ENCODE assay signal across 25 cellular contexts in genomic region chr2:240742602-240743095, GRCh38. TPM values are rescaled to one million over a fixed set of nuclear protein-coding genes. Genes with fewer than 3 reads are reported as not detected.
DNase-seq lines count a peak whose midpoint lies in the region; ATAC-seq and TF ChIP-seq lines count a peak whose summit lies in the region.
"Had no signal": no experiment of that assay in that cellular context is flagged by ENCODE, and none has a peak within 500 bp of the region (broad histone marks: within the 10 kb centered on the region; RNA-seq: fewer than 3 reads in every experiment).

No MANE protein-coding gene starts in this region.

- DNase-seq in H9 (no peak), nephron progenitor cell (no peak), NCI-H1930 (lab: John Stamatoyannopoulos, UW) (no peak), dermis blood vessel endothelial cell (no peak), natural killer cell (no peak)
- DNase-seq in central memory CD8-positive, alpha-beta T cell (ENCODE audit: low spot score in 2 of 2) = no peak
- DNase-seq: Caco-2; CD8-positive, alpha-beta T cell; DMS79; EL; GDM1; KBM-7; MG63; NCI-H2029 treated with DMSO at 0.1 percent for 48 hours; NCI-H2227 treated with DMSO at 0.1 percent for 48 hours; NCI-H526 treated with DMSO at 0.1 percent for 48 hours; SIG-M5 had no signal

- H4K20me1 ChIP-seq in H9 (ENCODE audit: control insufficient read depth, insufficient read depth, insufficient read length) = no peaks in the 10 kb centered on the region

- no peak overlapping the region for H3K27ac ChIP-seq in H9 (ENCODE audit: insufficient read length, low read depth, low read length)
- H3K27ac ChIP-seq: C4-2B, SK-N-MC had no signal

- H3K18ac ChIP-seq in H9 (ENCODE audit: insufficient read length, low read depth, low read length) = no peak overlapping the region

- H2BK120ac ChIP-seq in H9 (ENCODE audit: low read depth, low read length, poor library complexity, severe bottlenecking) = no peak overlapping the region

- intact Hi-C loops in natural killer cell (cut with micrococcal nuclease) = no loop called here

- H3K9me3 Mint-ChIP-seq in H9 (no peaks in the 10 kb centered on the region), nephron progenitor cell (no peaks in the 10 kb centered on the region), natural killer cell (no peaks in the 10 kb centered on the region)
- H3K9me3 Mint-ChIP-seq in central memory CD8-positive, alpha-beta T cell = no peaks in the 10 kb centered on the region
- H3K9me3 Mint-ChIP-seq: CD8-positive, alpha-beta T cell had no signal

- peak; percentile 28; the same call in 1 of the 2 replicates for TF ChIP-seq RAD21 in Ishikawa (IDR thresholded peaks at IDR 0.05; ENCODE audit: low read depth)

- no peaks in the 10 kb centered on the region for H3K4me1 Mint-ChIP-seq in H9
- H3K4me1 Mint-ChIP-seq in central memory CD8-positive, alpha-beta T cell = no peaks in the 10 kb centered on the region
- peaks cover 60% of the 10 kb centered on the region for H3K4me1 Mint-ChIP-seq in nephron progenitor cell
- peaks cover 0 to 8% of the 10 kb centered on the region in 2 donors for H3K4me1 Mint-ChIP-seq in natural killer cell

- no peak overlapping the region for H3K9ac ChIP-seq in H9 (ENCODE audit: extremely low read depth, insufficient read length, low read length)

- TF ChIP-seq CTCF in H9 (conservative IDR thresholded peaks at IDR 0.05) (peak; percentile 42), nephron progenitor cell (IDR thresholded peaks at IDR 0.05) (no peak), natural killer cell (IDR thresholded peaks at IDR 0.05) (no peak)

- no CpG with 5 or more reads among the region's 13 CpGs for WGBS in H9 (ENCODE audit: extremely low coverage, insufficient read length, low lambda C conversion rate)

- H3K23me2 ChIP-seq in H9 (ENCODE audit: insufficient read length, low read depth, low read length, poor library complexity, severe bottlenecking) = no peaks in the 10 kb centered on the region

- H3K27me3 ChIP-seq in H9 (ENCODE audit: insufficient read depth, low read length) = no peaks in the 10 kb centered on the region
- H3K27me3 ChIP-seq: MG63 had no signal

- H3K4me1 ChIP-seq in H9 (ENCODE audit: insufficient read depth, low read length) = no peaks in the 10 kb centered on the region
- H3K4me1 ChIP-seq: Caco-2 had no signal

- no peak overlapping the region for H2BK20ac ChIP-seq in H9 (ENCODE audit: low read depth, low read length, poor library complexity, severe bottlenecking)

- H2AFZ ChIP-seq in H9 (ENCODE audit: low read length) = no peak overlapping the region

- H3K27me3 Mint-ChIP-seq in H9 (ENCODE audit: low read depth) = no peaks in the 10 kb centered on the region; the same call in 1 of the 2 replicates
- peaks cover 3% of the 10 kb centered on the region for H3K27me3 Mint-ChIP-seq in central memory CD8-positive, alpha-beta T cell
- H3K27me3 Mint-ChIP-seq in nephron progenitor cell (ENCODE audit: low read depth, poor library complexity) = peaks cover 3% of the 10 kb centered on the region
- no peaks in the 10 kb centered on the region for H3K27me3 Mint-ChIP-seq in natural killer cell (ENCODE audit: low read depth in 2 of 2)

- H3K27ac Mint-ChIP-seq in H9 (peak overlapping the region in 1 of 3 experiments; percentile 94; a peak in 3 of 7 replicates), nephron progenitor cell (peak overlapping the region; percentile 21), natural killer cell (no peak overlapping the region)
- peak overlapping the region; percentile 42 for H3K27ac Mint-ChIP-seq in central memory CD8-positive, alpha-beta T cell (ENCODE audit: low read depth)

- no peak overlapping the region for H2BK15ac ChIP-seq in H9 (ENCODE audit: low read depth, low read length)

- no peak overlapping the region for H4K8ac ChIP-seq in H9 (replicated peaks; ENCODE audit: insufficient read length, low read depth, low read length)

- H2BK12ac ChIP-seq in H9 (ENCODE audit: insufficient read length, low read depth, low read length) = no peak overlapping the region

- no peaks in the 10 kb centered on the region for H3K9me3 ChIP-seq in H9 (ENCODE audit: control insufficient read depth, low read depth, low read length)
- H3K9me3 ChIP-seq: Caco-2, MG63 had no signal

- H3K4ac ChIP-seq in H9 (ENCODE audit: low read depth, low read length) = no peak overlapping the region

- peaks cover 59 to 88% (median 85%) of the 10 kb centered on the region in 3 experiments for H3K36me3 Mint-ChIP-seq in H9 (ENCODE audit: insufficient read depth in 1 of 3, low read depth in 3 of 3)
- peaks cover 2% of the 10 kb centered on the region for H3K36me3 Mint-ChIP-seq in central memory CD8-positive, alpha-beta T cell (ENCODE audit: insufficient read depth)
- H3K36me3 Mint-ChIP-seq in nephron progenitor cell (ENCODE audit: low read depth) = no peaks in the 10 kb centered on the region
- H3K36me3 Mint-ChIP-seq in natural killer cell = no peaks in the 10 kb centered on the region
- H3K36me3 Mint-ChIP-seq: CD8-positive, alpha-beta T cell had no signal

- H3K79me2 ChIP-seq in H9 (ENCODE audit: insufficient read depth, low read length) = no peaks in the 10 kb centered on the region

- no peak overlapping the region for H4K5ac ChIP-seq in H9 (ENCODE audit: insufficient read length, low read depth, low read length)

- H3K4me2 ChIP-seq in H9 (ENCODE audit: insufficient read depth, insufficient read length, low read length) = no peak overlapping the region

- no peak overlapping the region for H3K56ac ChIP-seq in H9 (ENCODE audit: insufficient read length, low read depth, low read length)

- no peaks in the 10 kb centered on the region for H3K79me1 ChIP-seq in H9 (ENCODE audit: insufficient read depth, low read depth, low read length, poor library complexity, severe bottlenecking)

- H2BK5ac ChIP-seq in H9 (ENCODE audit: insufficient read length, low read length) = no peak overlapping the region

- no peak overlapping the region for H3T11ph ChIP-seq in H9 (ENCODE audit: low read length)

- ATAC-seq in central memory CD8-positive, alpha-beta T cell (replicated peaks; ENCODE audit: extremely low read depth, poor library complexity, severe bottlenecking) = no peak
- no peak for ATAC-seq in natural killer cell
- ATAC-seq: CD8-positive, alpha-beta T cell had no signal

- H3K4me3 Mint-ChIP-seq in H9 (no peak overlapping the region), nephron progenitor cell (no peak overlapping the region), natural killer cell (no peak overlapping the region)
- H3K4me3 Mint-ChIP-seq in central memory CD8-positive, alpha-beta T cell = no peak overlapping the region
- H3K4me3 Mint-ChIP-seq: CD8-positive, alpha-beta T cell had no signal

- no peak for TF ChIP-seq EP300 in Ishikawa (IDR thresholded peaks at IDR 0.05; ENCODE audit: borderline replicate concordance)

- no peak overlapping the region for H3K23ac ChIP-seq in H9 (ENCODE audit: insufficient read length, low read depth, low read length)

- no peak overlapping the region for H4K91ac ChIP-seq in H9 (ENCODE audit: insufficient read length, low read depth, low read length)

- H3K14ac ChIP-seq in H9 (ENCODE audit: insufficient read depth, low read length) = no peak overlapping the region

- H2AK5ac ChIP-seq in H9 (ENCODE audit: insufficient read length, low read length) = no peak overlapping the region

TF ChIP-seq in Ishikawa, 13 proteins besides CTCF, POLR2A, EP300 and RAD21 (continues in another document):
- no peak for TF ChIP-seq TEAD4 (IDR thresholded peaks at IDR 0.05)
- TF ChIP-seq REST (IDR thresholded peaks at IDR 0.05; ENCODE audit: low read depth) = no peak
- TF ChIP-seq CEBPB (IDR thresholded peaks at IDR 0.05) = no peak
- no peak for TF ChIP-seq YY1 (IDR thresholded peaks at IDR 0.05; ENCODE audit: low read depth)
- no peak for TF ChIP-seq TCF12 (IDR thresholded peaks at IDR 0.05; ENCODE audit: low read depth)
- TF ChIP-seq MAX (IDR thresholded peaks at IDR 0.05) = no peak
- TF ChIP-seq, protein P1, sequence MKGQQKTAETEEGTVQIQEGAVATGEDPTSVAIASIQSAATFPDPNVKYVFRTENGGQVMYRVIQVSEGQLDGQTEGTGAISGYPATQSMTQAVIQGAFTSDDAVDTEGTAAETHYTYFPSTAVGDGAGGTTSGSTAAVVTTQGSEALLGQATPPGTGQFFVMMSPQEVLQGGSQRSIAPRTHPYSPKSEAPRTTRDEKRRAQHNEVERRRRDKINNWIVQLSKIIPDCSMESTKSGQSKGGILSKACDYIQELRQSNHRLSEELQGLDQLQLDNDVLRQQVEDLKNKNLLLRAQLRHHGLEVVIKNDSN (IDR thresholded peaks at IDR 0.05) = no peak
- TF ChIP-seq ZBTB7A (IDR thresholded peaks at IDR 0.05; ENCODE audit: low read depth) = no peak
- no peak for TF ChIP-seq EGR1 (IDR thresholded peaks at IDR 0.05)
- no peak for TF ChIP-seq CREB1 (IDR thresholded peaks at IDR 0.05; ENCODE audit: low read depth)

RNA-seq across cellular contexts. Expression of gene AQP12A, which starts 51.0 kb away (rescaled TPM):
- total RNA-seq in H9 (2021) = not detected in 2 replicates
- total RNA-seq in dermis blood vessel endothelial cell = not detected in 2 replicates
- total RNA-seq in natural killer cell = not detected
- total RNA-seq: A673; Caco-2; CD8-positive, alpha-beta T cell; H4; HT1080; LHCN-M2; NCI-H460 had no signal

RNA-seq across cellular contexts. Expression of gene AQP12B, which starts 60.0 kb away (rescaled TPM):
- total RNA-seq in H9 (2021) (not detected in 2 replicates), dermis blood vessel endothelial cell (not detected in 2 replicates), natural killer cell (not detected)
- total RNA-seq: A673; Caco-2; CD8-positive, alpha-beta T cell; H4; HT1080; LHCN-M2; NCI-H460 had no signal

Comparison
In these comparisons a context has a peak if more than half of its experiments do, and no peak if none do; other contexts are left out.
1. H3K27ac Mint-ChIP-seq: peak in central memory CD8-positive, alpha-beta T cell (single experiment) and nephron progenitor cell (single experiment); none in natural killer cell (0 of 2).